ENCODE assay signal across 8 cellular contexts in genomic region chr19:53102701-53103140, GRCh38. TPM values are rescaled to one million over a fixed set of nuclear protein-coding genes. Genes with fewer than 3 reads are reported as not detected.
A peak's percentile ranks its signal among the peaks of the same experiment; 100 is the strongest.
DNase-seq lines count a peak whose midpoint lies in the region; ATAC-seq and TF ChIP-seq lines count a peak whose summit lies in the region.

No MANE protein-coding gene starts in this region.

- ATAC-seq in HG02852 (IDR thresholded peaks at IDR 0.05; ENCODE audit: unreplicated experiment) (peak; percentile 27), HG03520 (IDR thresholded peaks at IDR 0.05; ENCODE audit: unreplicated experiment) (no peak)

- H3K4me3 ChIP-seq in GM12865 (ENCODE audit: low read depth, low read length) (peak overlapping the region; percentile 100), iPS-11a (ENCODE audit: low read depth, low read length) (peak overlapping the region; percentile 91), skin epidermis (peak overlapping the region; percentile 72 to 97 (median 85))

- H3K27ac ChIP-seq in angular gyrus (ENCODE audit: low read depth, low read length) (peak overlapping the region; percentile 79), skin epidermis (peak overlapping the region; percentile 81 to 97 (median 91))

- peak; percentile 66 for DNase-seq in GM12865 (ENCODE audit: low read depth)
- peak; percentile 55 for DNase-seq in RPMI7951 (ENCODE audit: low read depth)
- DNase-seq in NCI-H345 (lab: John Stamatoyannopoulos, UW): no peak

- TF ChIP-seq CTCF in GM12865 (IDR thresholded peaks at IDR 0.05; ENCODE audit: insufficient read depth, low read depth, low read length, missing control alignments): no peak

RNA-seq across cellular contexts. Expression of gene ZNF160, which starts 0.5 kb away (rescaled TPM):
- total RNA-seq in RPMI7951 (2014; rRNA removed; shearing (Covaris generic)): 23.1 and 25.1 TPM in 2 replicates

RNA-seq across cellular contexts. Expression of gene ZNF415, which starts 30.0 kb away (rescaled TPM):
- total RNA-seq in RPMI7951 (2014; rRNA removed; shearing (Covaris generic)): 2.9 and 5.0 TPM in 2 replicates

RNA-seq across cellular contexts. Expression of gene ZNF347, which starts 56.1 kb away (rescaled TPM):
- total RNA-seq in RPMI7951 (2014; rRNA removed; shearing (Covaris generic)): 7.7 and 8.1 TPM in 2 replicates

RNA-seq across cellular contexts. Expression of gene ERVV-2, which starts 58.2 kb away (rescaled TPM):
- not detected in 2 replicates for total RNA-seq in RPMI7951 (2014; rRNA removed; shearing (Covaris generic))
